In the genomic region with DNA sequence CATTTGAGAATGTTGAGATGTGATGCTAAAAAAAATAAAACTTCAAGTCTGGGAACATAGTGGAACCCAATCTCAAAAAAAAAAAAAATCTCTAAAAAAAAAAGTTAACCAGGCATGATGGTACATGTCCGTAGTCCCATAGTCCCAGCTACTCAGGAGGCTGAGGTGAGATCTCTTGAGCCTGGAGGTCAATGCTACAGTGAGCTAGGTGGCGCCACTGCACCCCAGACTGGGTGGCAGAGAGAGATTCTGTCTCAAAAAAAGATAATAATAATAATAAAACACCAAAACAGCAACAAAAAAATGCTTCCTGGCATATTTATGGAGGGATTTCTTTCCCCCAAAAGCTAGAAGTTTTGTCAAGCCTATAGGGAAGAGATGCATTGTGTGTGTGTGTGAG, we compare ENCODE assay signal across 21 cellular contexts.
DNase-seq lines count a peak whose midpoint lies in the region; ATAC-seq and TF ChIP-seq lines count a peak whose summit lies in the region.
"Had no signal": no experiment of that assay in that cellular context is flagged by ENCODE, and none has a peak within 500 bp of the region (broad histone marks: within the 10 kb centered on the region; RNA-seq: fewer than 3 reads in every experiment).

No MANE protein-coding gene starts in this region.

- dilution Hi-C loops in mammary epithelial cell (cut with HindIII; ENCODE audit: low sequenced_read_pairs), result no loop called here

- TF ChIP-seq POLR2A in breast epithelium (IDR thresholded peaks at IDR 0.05), result no peak

- no TSS peak for BruUV-seq in mammary epithelial cell (replicated peaks; lab: Mats Ljungman, UMichigan)

- H2BK12ac ChIP-seq in neuronal stem cell (ENCODE audit: low read length), result no peak overlapping the region

- no peak for DNase-seq in mammary epithelial cell
- no peak for DNase-seq in breast epithelium (ENCODE audit: low spot score in 2 of 2)
- peak; percentile 7 for DNase-seq in OCI-M1 (lab: John Stamatoyannopoulos, UW)
- DNase-seq in epithelial cell of proximal tubule (ENCODE audit: low read depth), result no peak
- no peak for DNase-seq in SIG-M5 treated with dmso at 0.1 percent for 504 hours (lab: John Stamatoyannopoulos, UW; ENCODE audit: unreplicated experiment)
- no peak for DNase-seq in neuronal stem cell (ENCODE audit: low spot score)
- DNase-seq in NCI-H128 (lab: John Stamatoyannopoulos, UW; ENCODE audit: unreplicated experiment), result no peak
- DNase-seq: ACHN; activated CD4-positive, alpha-beta memory T cell treated with anti-CD3 and anti-CD28 coated beads, Interleukin-2, amount 10 ng/mL, durations not matched to agents 7 days and 5 days; activated T-cell treated with anti-CD3 and anti-CD28 coated beads, Interleukin-2, amount 50 U/mL, for 24 hours; body of pancreas; dorsolateral prefrontal cortex; HFFc6; kidney glomerular epithelial cell; NCI-H1930; NCI-H510A treated with DMSO at 0.1 percent for 48 hours; stimulated activated CD4-positive, alpha-beta T cell treated with anti-CD3 and anti-CD28 coated beads, Interleukin-15, amount 100 ng/mL, for 24 hours; stimulated activated naive CD8-positive, alpha-beta T cell treated with anti-CD3 and anti-CD28 coated beads, Interleukin-15, Interleukin-2, amounts not matched to agents 100 U/mL and 50 U/mL, for 24 hours; T-helper 1 cell had no signal

- no peak overlapping the region for H3K4ac ChIP-seq in neuronal stem cell (ENCODE audit: low read length)

- no peaks in the 10 kb centered on the region for H3K79me1 ChIP-seq in neuronal stem cell (ENCODE audit: low read depth, low read length)

- no peak overlapping the region for H3K27ac ChIP-seq in mammary epithelial cell (ENCODE audit: insufficient read depth, low read depth, low read length)
- H3K27ac ChIP-seq in breast epithelium, result no peak overlapping the region
- H3K27ac ChIP-seq in neuronal stem cell (replicated peaks; ENCODE audit: low read length), result no peak overlapping the region
- H3K27ac ChIP-seq: body of pancreas, dorsolateral prefrontal cortex had no signal

- H3K4me3 ChIP-seq in mammary epithelial cell (replicated peaks in 1 of 3; ENCODE audit: insufficient read depth in 1 of 3, low read depth in 2 of 3, low read length in 3 of 3) (no peak overlapping the region), breast epithelium (no peak overlapping the region), epithelial cell of proximal tubule (ENCODE audit: low read depth, low read length) (no peak overlapping the region), neuronal stem cell (ENCODE audit: low read length in 2 of 2) (no peak overlapping the region)
- H3K4me3 ChIP-seq: body of pancreas, dorsolateral prefrontal cortex had no signal

- H4K91ac ChIP-seq in neuronal stem cell (ENCODE audit: low read depth, low read length, poor library complexity), result no peak overlapping the region

- H2AK5ac ChIP-seq in neuronal stem cell (ENCODE audit: low read depth, low read length), result no peak overlapping the region

- in situ Hi-C loops in mammary epithelial cell (cut with MboI; ENCODE audit: low sequenced_read_pairs in 2 of 2), result no loop called here

- H2AFZ ChIP-seq in mammary epithelial cell (ENCODE audit: low read depth, low read length), result no peak overlapping the region
- H2AFZ ChIP-seq in neuronal stem cell (ENCODE audit: low read length), result no peak overlapping the region

- H3K36me3 ChIP-seq in mammary epithelial cell (ENCODE audit: insufficient read depth, low read length) (no peaks in the 10 kb centered on the region), breast epithelium (no peaks in the 10 kb centered on the region), neuronal stem cell (replicated peaks in 1 of 2; ENCODE audit: control insufficient read depth in 2 of 2, insufficient read depth in 2 of 2, low read length in 2 of 2) (no peaks in the 10 kb centered on the region)

- TF ChIP-seq CTCF in mammary epithelial cell (conservative IDR thresholded peaks at IDR 0.05 in 1 of 2, IDR thresholded peaks at IDR 0.05 in 1 of 2; ENCODE audit: extremely low read depth in 1 of 2, insufficient read depth in 1 of 2, low read depth in 1 of 2, low read length in 2 of 2), result peak; percentile 16 to 59
- no peak for TF ChIP-seq CTCF in breast epithelium (IDR thresholded peaks at IDR 0.05)
- TF ChIP-seq CTCF in epithelial cell of proximal tubule (conservative IDR thresholded peaks at IDR 0.05; ENCODE audit: low read depth, low read length), result peak; percentile 54

- H3K4me2 ChIP-seq in mammary epithelial cell (ENCODE audit: insufficient read depth, low read depth, low read length), result no peak overlapping the region
- no peak overlapping the region for H3K4me2 ChIP-seq in neuronal stem cell (ENCODE audit: insufficient read depth, low read length, poor library complexity, severe bottlenecking)

- intact Hi-C loops in mammary epithelial cell (cut with micrococcal nuclease), result loop anchor here (1.0 kb wide), 1 partner anchor 91 kb away; no protein-coding TSS in a partner anchor
- intact Hi-C loops in breast epithelium (cut with DNase I; ENCODE audit: low total_unique reads), result no loop called here

- no peak overlapping the region for H3K23ac ChIP-seq in neuronal stem cell (ENCODE audit: low read depth, low read length, poor library complexity)

- no peak for ATAC-seq in GM21717 (IDR thresholded peaks at IDR 0.05; ENCODE audit: unreplicated experiment)
- ATAC-seq: activated naive CD4-positive, alpha-beta T cell treated with anti-CD3 and anti-CD28 coated beads, Interleukin-2, amount 50 U/mL, for 72 hours; body of pancreas; stimulated activated naive CD8-positive, alpha-beta T cell treated with anti-CD3 and anti-CD28 coated beads, Interleukin-15, Interleukin-2, amounts not matched to agents 100 U/mL and 50 U/mL, for 24 hours had no signal

- no peak overlapping the region for H2BK120ac ChIP-seq in neuronal stem cell (ENCODE audit: low read depth, low read length)

- no peak overlapping the region for H3K18ac ChIP-seq in neuronal stem cell (ENCODE audit: low read length)

- H3K27me3 ChIP-seq in mammary epithelial cell (ENCODE audit: insufficient read depth, low read length), result no peaks in the 10 kb centered on the region
- no peaks in the 10 kb centered on the region for H3K27me3 ChIP-seq in breast epithelium
- no peaks in the 10 kb centered on the region for H3K27me3 ChIP-seq in neuronal stem cell (ENCODE audit: control insufficient read depth in 3 of 3, insufficient read depth in 3 of 3, low read depth in 1 of 3, low read length in 3 of 3)
- H3K27me3 ChIP-seq: body of pancreas, dorsolateral prefrontal cortex had no signal

- no peaks in the 10 kb centered on the region for H3K79me2 ChIP-seq in mammary epithelial cell (ENCODE audit: insufficient read depth, low read length)

- H2BK15ac ChIP-seq in neuronal stem cell (ENCODE audit: low read length), result no peak overlapping the region

- H3K9me3 ChIP-seq in mammary epithelial cell (replicated peaks; ENCODE audit: insufficient read depth, low read length) (no peaks in the 10 kb centered on the region), breast epithelium (no peaks in the 10 kb centered on the region), neuronal stem cell (replicated peaks in 1 of 2; ENCODE audit: control insufficient read depth in 2 of 2, insufficient read depth in 1 of 2, low read depth in 1 of 2, low read length in 2 of 2) (no peaks in the 10 kb centered on the region)
- H3K9me3 ChIP-seq: body of pancreas had no signal

- H3K4me1 ChIP-seq in mammary epithelial cell (ENCODE audit: insufficient read depth, low read length) (no peaks in the 10 kb centered on the region), breast epithelium (no peaks in the 10 kb centered on the region), neuronal stem cell (ENCODE audit: control insufficient read depth in 2 of 2, insufficient read depth in 1 of 2, low read depth in 1 of 2, low read length in 2 of 2) (no peaks in the 10 kb centered on the region)
- H3K4me1 ChIP-seq: body of pancreas had no signal

- no peak overlapping the region for H2BK5ac ChIP-seq in neuronal stem cell (ENCODE audit: low read length)

- H4K8ac ChIP-seq in neuronal stem cell (ENCODE audit: low read depth, low read length), result no peak overlapping the region

- WGBS in mammary epithelial cell (ENCODE audit: low coverage, missing lambda C conversion rate), result 76% methylated on average over 2 of the region's 2 CpGs
- whole genome bisulfite sequencing in neuronal stem cell (ENCODE audit: extremely low coverage in 2 of 2, insufficient read length in 2 of 2, insufficient replicate concordance in 1 of 2), 2 donors, result no CpG with 5 or more reads among the region's 2 CpGs

- no peaks in the 10 kb centered on the region for H4K20me1 ChIP-seq in mammary epithelial cell (ENCODE audit: insufficient read depth, low read length)

- no peak overlapping the region for H3K14ac ChIP-seq in neuronal stem cell (ENCODE audit: low read length)

- H3K9ac ChIP-seq in mammary epithelial cell (ENCODE audit: insufficient read depth, low read length) (no peak overlapping the region), neuronal stem cell (ENCODE audit: low read depth, low read length, poor library complexity) (no peak overlapping the region)

- CTCF ChIA-PET in mammary epithelial cell (lab: Charles Lee; ENCODE audit: low non-redundant PET), result no interaction called here

Comparison
In these comparisons a context has a peak if more than half of its experiments do, and no peak if none do; other contexts are left out.
1. CTCF ChIP-seq: peak in mammary epithelial cell (2 of 2) and epithelial cell of proximal tubule (single experiment); none in breast epithelium (0 of 3).